14 cellular contexts compared by ENCODE assay signal in genomic region chr6:87723727-87724078, GRCh38. TPM values are rescaled to one million over a fixed set of nuclear protein-coding genes. Genes with fewer than 3 reads are reported as not detected.
DNase-seq lines count a peak whose midpoint lies in the region; ATAC-seq and TF ChIP-seq lines count a peak whose summit lies in the region.
"Had no signal": no experiment of that assay in that cellular context is flagged by ENCODE, and none has a peak within 500 bp of the region (broad histone marks: within the 10 kb centered on the region; RNA-seq: fewer than 3 reads in every experiment).

No MANE protein-coding gene starts in this region.

- H3K27ac ChIP-seq in GM23248 (peak overlapping the region; percentile 80), MM.1S (ENCODE audit: low read length) (no peak overlapping the region), osteoblast (ENCODE audit: low read depth, low read length) (peak overlapping the region; percentile 67)
- H3K27ac ChIP-seq: breast epithelium, transverse colon had no signal

- intact Hi-C loops in dendritic cell treated with granulocyte-macrophage colony-stimulating factor and Interleukin-4, amounts not matched to agents 40 ng/mL and 50 ng/mL, for 4 days (cut with micrococcal nuclease): loop anchor here (5.0 kb wide), 1 partner anchor 34 kb away; no protein-coding TSS in a partner anchor

- H3K4me1 ChIP-seq in GM23248 (ENCODE audit: insufficient read depth) (peaks cover 36% of the 10 kb centered on the region), MM.1S (ENCODE audit: low read length) (peaks cover 35% of the 10 kb centered on the region), osteoblast (ENCODE audit: insufficient read depth, low read length) (peaks cover 21% of the 10 kb centered on the region)
- H3K4me1 ChIP-seq: breast epithelium had no signal

- H3K27me3 Mint-ChIP-seq in dendritic cell treated with granulocyte-macrophage colony-stimulating factor and Interleukin-4, amounts not matched to agents 40 ng/mL and 50 ng/mL, for 4 days: no peaks in the 10 kb centered on the region

- H3K36me3 ChIP-seq in GM23248 (ENCODE audit: low read depth) (no peaks in the 10 kb centered on the region), MM.1S (replicated peaks; ENCODE audit: insufficient read depth, low read length) (no peaks in the 10 kb centered on the region), osteoblast (ENCODE audit: insufficient read depth, low read length) (no peaks in the 10 kb centered on the region)
- H3K36me3 ChIP-seq: breast epithelium, transverse colon had no signal

- H3K4me3 ChIP-seq in GM23248 (no peak overlapping the region), MM.1S (ENCODE audit: low read length) (no peak overlapping the region), osteoblast (ENCODE audit: insufficient read depth, low read length) (no peak overlapping the region)
- H3K4me3 ChIP-seq: breast epithelium, transverse colon had no signal

- H3K9me3 Mint-ChIP-seq in dendritic cell treated with granulocyte-macrophage colony-stimulating factor and Interleukin-4, amounts not matched to agents 40 ng/mL and 50 ng/mL, for 4 days: no peaks in the 10 kb centered on the region

- H4K20me1 ChIP-seq in GM23248 (ENCODE audit: insufficient read depth) (no peaks in the 10 kb centered on the region), MM.1S (ENCODE audit: insufficient read depth, low read length) (no peaks in the 10 kb centered on the region), osteoblast (ENCODE audit: insufficient read depth, low read length) (no peaks in the 10 kb centered on the region)

- WGBS in GM23248 (ENCODE audit: low coverage in 1 of 2, low lambda C conversion rate in 2 of 2, missing lambda C conversion rate in 2 of 2), 2 experiments: 94 to 99% methylated on average over 4 of the region's 4 CpGs

- no peaks in the 10 kb centered on the region for H3K27me3 ChIP-seq in GM23248 (replicated peaks; ENCODE audit: insufficient read depth)
- no peaks in the 10 kb centered on the region for H3K27me3 ChIP-seq in MM.1S (replicated peaks; ENCODE audit: insufficient read depth, low read length)
- no peaks in the 10 kb centered on the region for H3K27me3 ChIP-seq in osteoblast (ENCODE audit: insufficient read depth, low read length)
- H3K27me3 ChIP-seq: breast epithelium, transverse colon had no signal

- H3K9me3 ChIP-seq in GM23248 (ENCODE audit: low read depth) (no peaks in the 10 kb centered on the region), MM.1S (replicated peaks; ENCODE audit: insufficient read depth, low read length) (no peaks in the 10 kb centered on the region), osteoblast (ENCODE audit: low read depth, low read length) (no peaks in the 10 kb centered on the region)
- H3K9me3 ChIP-seq: breast epithelium, transverse colon had no signal

- TF ChIP-seq CTCF in MM.1S (IDR thresholded peaks at IDR 0.05; ENCODE audit: low read length) (no peak), osteoblast (IDR thresholded peaks at IDR 0.05; ENCODE audit: extremely low read depth, low read depth, low read length) (no peak)

- H3K9ac ChIP-seq in GM23248 (peak overlapping the region; percentile 41; the same call in 1 of the 2 replicates), MM.1S (ENCODE audit: low read length) (no peak overlapping the region)

- DNase-seq in GM23248 (no peak), MM.1S (no peak), osteoblast (ENCODE audit: insufficient read length, low spot score, missing footprints) (no peak), GM19240 (ENCODE audit: insufficient read length, low spot score) (no peak), NCI-H2196 (lab: John Stamatoyannopoulos, UW; ENCODE audit: unreplicated experiment) (no peak)
- DNase-seq in stimulated activated CD4-positive, alpha-beta T cell treated with anti-CD3 and anti-CD28 coated beads, Interleukin-15, amount 100 ng/mL, for 24 hours: no peak
- DNase-seq: activated CD8-positive, alpha-beta T cell treated with anti-CD3 and anti-CD28 coated beads, Interleukin-2, amount 10 ng/mL, durations not matched to agents 7 days and 5 days; activated effector memory CD4-positive, alpha-beta T cell treated with anti-CD3 and anti-CD28 coated beads, Interleukin-2, amount 50 U/mL, for 16 hours; effector CD8-positive, alpha-beta T cell; stimulated activated CD8-positive, alpha-beta memory T cell treated with anti-CD3 and anti-CD28 coated beads, Interleukin-4, amount 100 ng/mL, for 48 hours had no signal

- H2AFZ ChIP-seq in GM23248 (peak overlapping the region; percentile 17), MM.1S (ENCODE audit: low read length) (peak overlapping the region; percentile 16), osteoblast (ENCODE audit: low read length) (peak overlapping the region; percentile 42)

- peak overlapping the region; percentile 36 for H3K4me2 ChIP-seq in GM23248 (ENCODE audit: unreplicated experiment)
- H3K4me2 ChIP-seq in MM.1S (ENCODE audit: low read depth, low read length): peak overlapping the region; percentile 35; the same call in 1 of the 2 replicates
- peak overlapping the region; percentile 49 for H3K4me2 ChIP-seq in osteoblast (ENCODE audit: insufficient read depth, low read length)

- H3K27ac Mint-ChIP-seq in dendritic cell treated with granulocyte-macrophage colony-stimulating factor and Interleukin-4, amounts not matched to agents 40 ng/mL and 50 ng/mL, for 4 days: peak overlapping the region; percentile 83

- no peaks in the 10 kb centered on the region for H3K36me3 Mint-ChIP-seq in dendritic cell treated with granulocyte-macrophage colony-stimulating factor and Interleukin-4, amounts not matched to agents 40 ng/mL and 50 ng/mL, for 4 days (ENCODE audit: low read depth)

- no peaks in the 10 kb centered on the region for H3K79me2 ChIP-seq in GM23248 (ENCODE audit: insufficient read depth)
- no peaks in the 10 kb centered on the region for H3K79me2 ChIP-seq in MM.1S (ENCODE audit: low read length)
- no peaks in the 10 kb centered on the region for H3K79me2 ChIP-seq in osteoblast (ENCODE audit: insufficient read depth, low read length)

- H3F3A ChIP-seq in GM23248 (ENCODE audit: insufficient read depth): peaks cover 19% of the 10 kb centered on the region; the same call in 1 of the 2 replicates
- peaks cover 20% of the 10 kb centered on the region for H3F3A ChIP-seq in MM.1S (ENCODE audit: insufficient read depth, low read length)

- no peak overlapping the region for H3K4me3 Mint-ChIP-seq in dendritic cell treated with granulocyte-macrophage colony-stimulating factor and Interleukin-4, amounts not matched to agents 40 ng/mL and 50 ng/mL, for 4 days
- H3K4me3 Mint-ChIP-seq: activated CD8-positive, alpha-beta T cell treated with anti-CD3 and anti-CD28 coated beads, Interleukin-2, amount 10 ng/mL, durations not matched to agents 7 days and 5 days had no signal

- no peak for ATAC-seq in HG03469 (IDR thresholded peaks at IDR 0.05; ENCODE audit: unreplicated experiment)
- ATAC-seq: activated CD8-positive, alpha-beta T cell treated with anti-CD3 and anti-CD28 coated beads, Interleukin-2, amount 10 ng/mL, durations not matched to agents 7 days and 5 days had no signal

- in situ Hi-C loops in GM23248 (cut with MboI): no loop called here

- H3K9me2 ChIP-seq in GM23248 (ENCODE audit: insufficient read depth) (no peaks in the 10 kb centered on the region), MM.1S (replicated peaks; ENCODE audit: insufficient read depth, low read length) (no peaks in the 10 kb centered on the region)

- peaks cover 54% of the 10 kb centered on the region for H3K4me1 Mint-ChIP-seq in dendritic cell treated with granulocyte-macrophage colony-stimulating factor and Interleukin-4, amounts not matched to agents 40 ng/mL and 50 ng/mL, for 4 days (ENCODE audit: low read depth)

RNA-seq across cellular contexts. Expression of gene AKIRIN2, which starts 21.7 kb away (rescaled TPM):
- total RNA-seq in GM23248 (2014; rRNA removed; shearing (Covaris generic)): 21.4 and 24.9 TPM in 2 replicates
- polyA plus RNA-seq in GM23248 (2016; fragmentation: Nextera tagmentation; extraction: Ambion mirVana): 60.6 and 66.2 TPM in 2 replicates
- 15.2 and 18.3 TPM in 2 replicates for total RNA-seq in osteoblast
